Comparison of ENCODE assay signal across 8 cellular contexts in the genomic region with DNA sequence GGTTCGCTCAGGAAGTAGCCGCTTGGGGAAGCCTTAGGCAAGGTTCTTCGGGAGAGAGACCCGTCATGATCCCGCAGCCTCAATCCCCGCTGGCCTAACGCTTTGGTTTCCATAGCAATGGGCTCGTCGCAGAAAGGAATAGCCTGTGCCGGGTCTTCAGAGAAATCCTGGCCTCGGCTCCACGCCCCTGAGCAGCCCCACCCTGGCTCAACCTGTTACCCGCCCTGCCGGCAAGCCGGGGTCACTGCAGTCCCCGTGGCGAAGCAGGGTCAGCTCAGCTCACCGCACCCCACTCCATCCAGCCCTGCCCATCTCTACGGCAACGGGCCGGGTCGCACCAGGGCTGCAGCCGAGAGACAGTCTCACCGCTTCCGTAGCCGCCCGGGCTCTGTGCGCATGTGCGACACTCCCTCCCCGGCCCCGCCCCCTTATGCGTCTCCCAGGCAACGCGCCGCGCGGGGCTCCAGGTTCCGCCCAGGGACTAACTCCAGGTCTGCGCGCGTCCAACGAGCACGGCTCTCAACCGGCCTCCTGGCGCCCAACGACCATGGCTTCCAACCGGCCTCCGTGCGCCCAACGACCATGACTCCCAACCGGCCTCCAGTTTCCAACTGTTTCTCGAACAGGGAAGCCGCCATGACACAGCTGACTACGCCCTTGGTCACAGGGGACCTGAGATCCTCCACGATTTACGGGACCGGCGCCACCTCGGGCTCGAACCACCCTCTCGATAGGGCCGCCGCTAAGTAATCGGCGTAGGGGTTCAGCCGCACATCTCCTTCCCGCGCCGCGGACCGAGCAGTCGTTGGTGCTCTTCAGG. TPM values are rescaled to one million over a fixed set of nuclear protein-coding genes. Genes with fewer than 3 reads are reported as not detected.
DNase-seq lines count a peak whose midpoint lies in the region; ATAC-seq and TF ChIP-seq lines count a peak whose summit lies in the region.

A gene (minus strand): TSS at position 390 of the 820 bp plus-strand sequence. CDS start 3,872 bp downstream, outside the sequence.

- H3K27ac ChIP-seq in esophagus muscularis mucosa (replicated peaks in 1 of 4) (peak within 1 kb of the TSS; percentile 61 to 65 (median 62)), muscle layer of duodenum (ENCODE audit: low read length) (peak within 1 kb of the TSS; percentile 70)

- no peaks in the 10 kb centered on the region for H3K9me3 ChIP-seq in esophagus muscularis mucosa
- H3K9me3 ChIP-seq in muscle layer of duodenum (ENCODE audit: control insufficient read depth in 1 of 2, low read length in 2 of 2) = no peaks in the 10 kb centered on the region

- TF ChIP-seq EP300 in esophagus muscularis mucosa (IDR thresholded peaks at IDR 0.05) = no peak

- WGBS in esophagus muscularis mucosa = 0% methylated on average over 1 of the region's 72 CpGs

- TF ChIP-seq CTCF in esophagus muscularis mucosa (IDR thresholded peaks at IDR 0.05) = peak; percentile 13 to 51 (median 32)

- H3K36me3 ChIP-seq in esophagus muscularis mucosa (peaks cover 0 to 23% (median 16%) of the 10 kb centered on the region in 4 donors), muscle layer of duodenum (ENCODE audit: control insufficient read depth in 1 of 2, insufficient read depth in 2 of 2, low read length in 2 of 2) (peaks cover 2 to 12% of the 10 kb centered on the region in 2 donors)

- peak; percentile 53 for DNase-seq in DMS79 (lab: John Stamatoyannopoulos, UW)
- peak; percentile 75 for DNase-seq in KG1 (lab: John Stamatoyannopoulos, UW)
- DNase-seq in activated T-cell treated with anti-CD3 and anti-CD28 coated beads, Interleukin-2, amount 50 U/mL, for 48 hours = peak; percentile 98
- DNase-seq in esophagus muscularis mucosa (ENCODE audit: extremely low spot score) = peak; percentile 98
- DNase-seq in stimulated activated CD8-positive, alpha-beta memory T cell treated with anti-CD3 and anti-CD28 coated beads, Interleukin-7, amount 100 ng/mL, for 24 hours (ENCODE audit: low read depth) = peak; percentile 91

- H3K4me1 ChIP-seq in esophagus muscularis mucosa = peaks cover 9 to 25% (median 24%) of the 10 kb centered on the region in 4 donors
- H3K4me1 ChIP-seq in muscle layer of duodenum (ENCODE audit: control insufficient read depth in 1 of 2, insufficient read depth in 2 of 2, low read length in 2 of 2) = peaks cover 4 to 12% of the 10 kb centered on the region in 2 donors

- peak; percentile 68 for ATAC-seq in GM21717 (IDR thresholded peaks at IDR 0.05; ENCODE audit: unreplicated experiment)

- intact Hi-C loops in esophagus muscularis mucosa (cut with DNase I) = loop anchor here (2.0 kb wide), 1 partner anchor 33 kb away; a partner anchor contains a TSS

- no peak for TF ChIP-seq POLR2A in esophagus muscularis mucosa (IDR thresholded peaks at IDR 0.05; ENCODE audit: low read depth)

- H3K4me3 ChIP-seq in esophagus muscularis mucosa (peak within 1 kb of the TSS; percentile 79 to 91 (median 81)), muscle layer of duodenum (ENCODE audit: low read depth in 1 of 2, low read length in 2 of 2) (peak within 1 kb of the TSS; percentile 76 to 77)

- no peaks in the 10 kb centered on the region for H3K27me3 ChIP-seq in esophagus muscularis mucosa
- no peaks in the 10 kb centered on the region for H3K27me3 ChIP-seq in muscle layer of duodenum (ENCODE audit: low read depth, low read length)

TF ChIP-seq in PFSK-1, 5 proteins besides CTCF, POLR2A, EP300 and RAD21:
- TF ChIP-seq, protein P1, sequence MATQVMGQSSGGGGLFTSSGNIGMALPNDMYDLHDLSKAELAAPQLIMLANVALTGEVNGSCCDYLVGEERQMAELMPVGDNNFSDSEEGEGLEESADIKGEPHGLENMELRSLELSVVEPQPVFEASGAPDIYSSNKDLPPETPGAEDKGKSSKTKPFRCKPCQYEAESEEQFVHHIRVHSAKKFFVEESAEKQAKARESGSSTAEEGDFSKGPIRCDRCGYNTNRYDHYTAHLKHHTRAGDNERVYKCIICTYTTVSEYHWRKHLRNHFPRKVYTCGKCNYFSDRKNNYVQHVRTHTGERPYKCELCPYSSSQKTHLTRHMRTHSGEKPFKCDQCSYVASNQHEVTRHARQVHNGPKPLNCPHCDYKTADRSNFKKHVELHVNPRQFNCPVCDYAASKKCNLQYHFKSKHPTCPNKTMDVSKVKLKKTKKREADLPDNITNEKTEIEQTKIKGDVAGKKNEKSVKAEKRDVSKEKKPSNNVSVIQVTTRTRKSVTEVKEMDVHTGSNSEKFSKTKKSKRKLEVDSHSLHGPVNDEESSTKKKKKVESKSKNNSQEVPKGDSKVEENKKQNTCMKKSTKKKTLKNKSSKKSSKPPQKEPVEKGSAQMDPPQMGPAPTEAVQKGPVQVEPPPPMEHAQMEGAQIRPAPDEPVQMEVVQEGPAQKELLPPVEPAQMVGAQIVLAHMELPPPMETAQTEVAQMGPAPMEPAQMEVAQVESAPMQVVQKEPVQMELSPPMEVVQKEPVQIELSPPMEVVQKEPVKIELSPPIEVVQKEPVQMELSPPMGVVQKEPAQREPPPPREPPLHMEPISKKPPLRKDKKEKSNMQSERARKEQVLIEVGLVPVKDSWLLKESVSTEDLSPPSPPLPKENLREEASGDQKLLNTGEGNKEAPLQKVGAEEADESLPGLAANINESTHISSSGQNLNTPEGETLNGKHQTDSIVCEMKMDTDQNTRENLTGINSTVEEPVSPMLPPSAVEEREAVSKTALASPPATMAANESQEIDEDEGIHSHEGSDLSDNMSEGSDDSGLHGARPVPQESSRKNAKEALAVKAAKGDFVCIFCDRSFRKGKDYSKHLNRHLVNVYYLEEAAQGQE (IDR thresholded peaks at IDR 0.05; ENCODE audit: insufficient read depth in 1 of 2, low read depth in 2 of 2, low read length in 2 of 2) = no peak
- TF ChIP-seq FOXP2 (optimal IDR thresholded peaks at IDR 0.05; ENCODE audit: borderline replicate concordance, extremely low read depth, extremely low read length, insufficient read depth) (no peak), POLR2AphosphoS5 (IDR thresholded peaks at IDR 0.05; ENCODE audit: low read depth, low read length) (peak; percentile 55; the same call in 1 of the 2 replicates)
TF ChIP-seq in PFSK-1: peak in this region for 1.

RNA-seq across cellular contexts. Expression of the gene that starts here (rescaled TPM):
- polyA plus RNA-seq in PFSK-1 (2012; ENCODE audit: insufficient read length, low read depth) = 1.8 TPM
- 10 to 100 TPM in 2 of 4 donors, 1 to 10 TPM in 2; 6.5 to 11.5 (median 9.8) TPM for total RNA-seq in esophagus muscularis mucosa

Comparison
In these comparisons a context has a peak if more than half of its experiments do, and no peak if none do; other contexts are left out.
1. Peak in every context shown above with its lines: DNase-seq, ATAC-seq, H3K4me3 ChIP-seq and H3K27ac ChIP-seq.